In genomic region chr21:27346041-27346448, GRCh38 we compare ENCODE assay signal across 19 cellular contexts.
A peak's percentile ranks its signal among the peaks of the same experiment; 100 is the strongest.
DNase-seq lines count a peak whose midpoint lies in the region; TF ChIP-seq lines count a peak whose summit lies in the region.
"Had no signal": no experiment of that assay in that cellular context is flagged by ENCODE, and none has a peak within 500 bp of the region (broad histone marks: within the 10 kb centered on the region; RNA-seq: fewer than 3 reads in every experiment).

No MANE protein-coding gene starts in this region.

- no peak overlapping the region for H3K27ac ChIP-seq in CD4-positive, alpha-beta memory T cell (ENCODE audit: low read depth, low read length)
- H3K27ac ChIP-seq: heart left ventricle, HL-60, WERI-Rb-1 had no signal

- H3K36me3 ChIP-seq in BJ (ENCODE audit: control insufficient read depth, insufficient read depth, low read length) = no peaks in the 10 kb centered on the region
- H3K36me3 ChIP-seq in CD4-positive, alpha-beta memory T cell (ENCODE audit: insufficient read depth, low read length) = no peaks in the 10 kb centered on the region
- H3K36me3 ChIP-seq: heart left ventricle, WERI-Rb-1 had no signal

- H3K27me3 Mint-ChIP-seq in CD4-positive, alpha-beta memory T cell = no peaks in the 10 kb centered on the region
- H3K27me3 Mint-ChIP-seq: activated CD8-positive, alpha-beta T cell treated with anti-CD3 and anti-CD28 coated beads for 36 hours; stimulated activated naive CD8-positive, alpha-beta T cell treated with anti-CD3 and anti-CD28 coated beads, Interleukin-15, Interleukin-2, amounts not matched to agents 100 ng/mL and 50 ng/mL, for 24 hours had no signal

- intact Hi-C loops in CD4-positive, alpha-beta memory T cell (cut with micrococcal nuclease) = no loop called here

- no peaks in the 10 kb centered on the region for H3K9me3 ChIP-seq in CD4-positive, alpha-beta memory T cell (ENCODE audit: control insufficient read depth in 1 of 2, low read length in 2 of 2)
- H3K9me3 ChIP-seq: Caco-2 had no signal

- H3K27me3 ChIP-seq in BJ (ENCODE audit: control insufficient read depth, insufficient read depth, low read length) = no peaks in the 10 kb centered on the region
- H3K27me3 ChIP-seq in CD4-positive, alpha-beta memory T cell (ENCODE audit: insufficient read depth, low read length) = no peaks in the 10 kb centered on the region
- H3K27me3 ChIP-seq: heart left ventricle had no signal

- H3K9me3 Mint-ChIP-seq in CD4-positive, alpha-beta memory T cell = peaks cover 0 to 8% (median 0%) of the 10 kb centered on the region in 8 donors
- H3K9me3 Mint-ChIP-seq: stimulated activated naive CD8-positive, alpha-beta T cell treated with anti-CD3 and anti-CD28 coated beads, Interleukin-15, Interleukin-2, amounts not matched to agents 100 ng/mL and 50 ng/mL, for 24 hours had no signal

- H3K27ac Mint-ChIP-seq in CD4-positive, alpha-beta memory T cell = no peak overlapping the region
- H3K27ac Mint-ChIP-seq: activated CD8-positive, alpha-beta T cell treated with anti-CD3 and anti-CD28 coated beads for 36 hours; activated T-helper 1 cell treated with anti-CD3 and anti-CD28 coated beads, Interleukin-12 subunit alpha, Interleukin-12 subunit beta, Interleukin-2, Interleukin-4 antibody, amounts not matched to agents 30 ng/mL and 10 ng/mL and 1 ng/mL, durations not matched to agents 14 hours and 24 hours and 36 hours; stimulated activated naive CD8-positive, alpha-beta T cell treated with anti-CD3 and anti-CD28 coated beads, Interleukin-15, Interleukin-2, amounts not matched to agents 100 ng/mL and 50 ng/mL, for 24 hours had no signal

- DNase-seq in BJ (ENCODE audit: low read depth) (peak; percentile 33), NCI-H226 (peak; percentile 30), cardiac fibroblast (ENCODE audit: low read depth in 2 of 2) (peak; percentile 19 to 81), kidney glomerular epithelial cell (lab: John Stamatoyannopoulos, UW) (peak; percentile 22), NCI-H446 (lab: John Stamatoyannopoulos, UW) (no peak), SKM-1 (lab: John Stamatoyannopoulos, UW; ENCODE audit: unreplicated experiment) (no peak)
- no peak for DNase-seq in CD4-positive, alpha-beta memory T cell
- no peak for DNase-seq in stimulated activated CD4-positive, alpha-beta T cell treated with anti-CD3 and anti-CD28 coated beads, Interleukin-4, amount 100 ng/mL, for 24 hours
- DNase-seq: activated CD8-positive, alpha-beta T cell treated with anti-CD3 and anti-CD28 coated beads for 36 hours; Caco-2; heart left ventricle; NCI-H510A treated with DMSO at 0.1 percent for 48 hours; nucleus accumbens; OCI-M1; SW 1271; WERI-Rb-1 had no signal

- no peak overlapping the region for H3K4me3 Mint-ChIP-seq in CD4-positive, alpha-beta memory T cell
- H3K4me3 Mint-ChIP-seq: activated CD8-positive, alpha-beta T cell treated with anti-CD3 and anti-CD28 coated beads for 36 hours; activated T-helper 1 cell treated with anti-CD3 and anti-CD28 coated beads, Interleukin-12 subunit alpha, Interleukin-12 subunit beta, Interleukin-2, Interleukin-4 antibody, amounts not matched to agents 30 ng/mL and 10 ng/mL and 1 ng/mL, durations not matched to agents 14 hours and 24 hours and 36 hours; stimulated activated naive CD8-positive, alpha-beta T cell treated with anti-CD3 and anti-CD28 coated beads, Interleukin-15, Interleukin-2, amounts not matched to agents 100 ng/mL and 50 ng/mL, for 24 hours had no signal

- no peaks in the 10 kb centered on the region for H3K36me3 Mint-ChIP-seq in CD4-positive, alpha-beta memory T cell

- H3K4me1 Mint-ChIP-seq in CD4-positive, alpha-beta memory T cell = no peaks in the 10 kb centered on the region

- no peaks in the 10 kb centered on the region for H3K4me1 ChIP-seq in CD4-positive, alpha-beta memory T cell (ENCODE audit: insufficient read depth, low read length)
- H3K4me1 ChIP-seq: Caco-2, heart left ventricle had no signal

- POLR2A ChIA-PET in BJ (lab: Charles Lee) = interaction anchor here (0.6 kb wide), 1 partner anchor 484 kb away, joined by 3 read pairs; no protein-coding TSS in a partner anchor
- POLR2A ChIA-PET in CD4-positive, alpha-beta memory T cell (lab: Charles Lee; ENCODE audit: partially characterized antibody) = no interaction called here

- CTCF ChIA-PET in BJ (lab: Yijun Ruan, JAX) = no interaction called here
- CTCF ChIA-PET in CD4-positive, alpha-beta memory T cell (lab: Charles Lee; ENCODE audit: partially characterized antibody) = no interaction called here

- H3K4me3 ChIP-seq in BJ (ENCODE audit: low read depth, low read length) = no peak overlapping the region
- H3K4me3 ChIP-seq in cardiac fibroblast (replicated peaks in 1 of 2; ENCODE audit: low read depth in 2 of 2, low read length in 2 of 2) = no peak overlapping the region
- H3K4me3 ChIP-seq in CD4-positive, alpha-beta memory T cell (ENCODE audit: low read length in 2 of 2) = no peak overlapping the region
- H3K4me3 ChIP-seq: heart left ventricle had no signal

- TF ChIP-seq CTCF in BJ (IDR thresholded peaks at IDR 0.05; ENCODE audit: insufficient read depth, low read depth, low read length) (no peak), cardiac fibroblast (IDR thresholded peaks at IDR 0.05; ENCODE audit: low read depth, low read length) (no peak)

Comparison
In these comparisons a context has a peak if more than half of its experiments do, and no peak if none do; other contexts are left out.
1. DNase-seq: peak in BJ (single experiment), NCI-H226 (single experiment), cardiac fibroblast (2 of 2) and kidney glomerular epithelial cell (single experiment); none in NCI-H446 (0 of 2), SKM-1 (single experiment), CD4-positive, alpha-beta memory T cell (0 of 5) and stimulated activated CD4-positive, alpha-beta T cell treated with anti-CD3 and anti-CD28 coated beads, Interleukin-4, amount 100 ng/mL, for 24 hours (single experiment).